1 cellular context compared by ENCODE assay signal in the genomic region with DNA sequence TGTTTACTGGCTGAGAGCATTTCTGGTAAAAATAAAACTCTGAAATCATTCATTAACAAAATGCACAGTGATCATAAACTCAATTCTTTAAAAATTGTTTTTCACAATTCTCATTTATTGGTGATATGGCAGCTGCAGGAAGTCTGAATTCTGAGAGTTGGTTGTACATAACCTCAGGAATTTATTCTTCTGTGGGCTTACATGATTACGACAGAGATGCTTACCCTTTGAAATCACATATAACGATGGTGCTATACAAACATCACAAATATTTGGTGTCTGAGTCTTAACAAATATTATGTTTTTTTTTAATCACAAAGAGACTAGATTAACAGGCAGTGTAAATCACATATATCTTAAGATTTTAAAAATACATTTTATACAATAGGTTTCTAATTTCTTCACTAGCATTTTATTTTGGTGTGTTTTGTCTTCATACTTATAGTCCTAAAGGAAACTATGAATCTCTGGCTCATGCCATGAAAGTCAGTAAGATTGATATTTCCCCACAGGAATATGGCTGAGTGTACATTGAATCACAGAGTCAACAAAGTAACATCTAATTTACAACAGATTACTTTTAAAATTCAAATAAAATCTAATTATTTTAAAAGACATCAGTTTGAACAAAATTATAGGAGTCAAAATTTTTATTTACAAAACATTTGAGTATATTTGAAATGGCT.
TF ChIP-seq lines count a peak whose summit lies in the region.

No MANE protein-coding gene starts in this region.

TF ChIP-seq in GM23338, 12 proteins besides CTCF, POLR2A, EP300 and RAD21 (continued from another document):
- TF ChIP-seq ZNF331 (CRISPR knock-in tag; IDR thresholded peaks at IDR 0.05; ENCODE audit: low read depth), result no peak
- TF ChIP-seq, protein P1, sequence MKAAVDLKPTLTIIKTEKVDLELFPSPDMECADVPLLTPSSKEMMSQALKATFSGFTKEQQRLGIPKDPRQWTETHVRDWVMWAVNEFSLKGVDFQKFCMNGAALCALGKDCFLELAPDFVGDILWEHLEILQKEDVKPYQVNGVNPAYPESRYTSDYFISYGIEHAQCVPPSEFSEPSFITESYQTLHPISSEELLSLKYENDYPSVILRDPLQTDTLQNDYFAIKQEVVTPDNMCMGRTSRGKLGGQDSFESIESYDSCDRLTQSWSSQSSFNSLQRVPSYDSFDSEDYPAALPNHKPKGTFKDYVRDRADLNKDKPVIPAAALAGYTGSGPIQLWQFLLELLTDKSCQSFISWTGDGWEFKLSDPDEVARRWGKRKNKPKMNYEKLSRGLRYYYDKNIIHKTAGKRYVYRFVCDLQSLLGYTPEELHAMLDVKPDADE (IDR thresholded peaks at IDR 0.05), result no peak
- TF ChIP-seq NANOG (IDR thresholded peaks at IDR 0.05; ENCODE audit: borderline replicate concordance), result no peak
- TF ChIP-seq STAT1 (IDR thresholded peaks at IDR 0.05; ENCODE audit: unreplicated experiment), result no peak
- TF ChIP-seq, protein P2, sequence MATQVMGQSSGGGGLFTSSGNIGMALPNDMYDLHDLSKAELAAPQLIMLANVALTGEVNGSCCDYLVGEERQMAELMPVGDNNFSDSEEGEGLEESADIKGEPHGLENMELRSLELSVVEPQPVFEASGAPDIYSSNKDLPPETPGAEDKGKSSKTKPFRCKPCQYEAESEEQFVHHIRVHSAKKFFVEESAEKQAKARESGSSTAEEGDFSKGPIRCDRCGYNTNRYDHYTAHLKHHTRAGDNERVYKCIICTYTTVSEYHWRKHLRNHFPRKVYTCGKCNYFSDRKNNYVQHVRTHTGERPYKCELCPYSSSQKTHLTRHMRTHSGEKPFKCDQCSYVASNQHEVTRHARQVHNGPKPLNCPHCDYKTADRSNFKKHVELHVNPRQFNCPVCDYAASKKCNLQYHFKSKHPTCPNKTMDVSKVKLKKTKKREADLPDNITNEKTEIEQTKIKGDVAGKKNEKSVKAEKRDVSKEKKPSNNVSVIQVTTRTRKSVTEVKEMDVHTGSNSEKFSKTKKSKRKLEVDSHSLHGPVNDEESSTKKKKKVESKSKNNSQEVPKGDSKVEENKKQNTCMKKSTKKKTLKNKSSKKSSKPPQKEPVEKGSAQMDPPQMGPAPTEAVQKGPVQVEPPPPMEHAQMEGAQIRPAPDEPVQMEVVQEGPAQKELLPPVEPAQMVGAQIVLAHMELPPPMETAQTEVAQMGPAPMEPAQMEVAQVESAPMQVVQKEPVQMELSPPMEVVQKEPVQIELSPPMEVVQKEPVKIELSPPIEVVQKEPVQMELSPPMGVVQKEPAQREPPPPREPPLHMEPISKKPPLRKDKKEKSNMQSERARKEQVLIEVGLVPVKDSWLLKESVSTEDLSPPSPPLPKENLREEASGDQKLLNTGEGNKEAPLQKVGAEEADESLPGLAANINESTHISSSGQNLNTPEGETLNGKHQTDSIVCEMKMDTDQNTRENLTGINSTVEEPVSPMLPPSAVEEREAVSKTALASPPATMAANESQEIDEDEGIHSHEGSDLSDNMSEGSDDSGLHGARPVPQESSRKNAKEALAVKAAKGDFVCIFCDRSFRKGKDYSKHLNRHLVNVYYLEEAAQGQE (IDR thresholded peaks at IDR 0.05; ENCODE audit: unreplicated experiment), result no peak
- TF ChIP-seq EZH2phosphoT487 (IDR thresholded peaks at IDR 0.05; ENCODE audit: unreplicated experiment), result no peak
